In the genomic region with DNA sequence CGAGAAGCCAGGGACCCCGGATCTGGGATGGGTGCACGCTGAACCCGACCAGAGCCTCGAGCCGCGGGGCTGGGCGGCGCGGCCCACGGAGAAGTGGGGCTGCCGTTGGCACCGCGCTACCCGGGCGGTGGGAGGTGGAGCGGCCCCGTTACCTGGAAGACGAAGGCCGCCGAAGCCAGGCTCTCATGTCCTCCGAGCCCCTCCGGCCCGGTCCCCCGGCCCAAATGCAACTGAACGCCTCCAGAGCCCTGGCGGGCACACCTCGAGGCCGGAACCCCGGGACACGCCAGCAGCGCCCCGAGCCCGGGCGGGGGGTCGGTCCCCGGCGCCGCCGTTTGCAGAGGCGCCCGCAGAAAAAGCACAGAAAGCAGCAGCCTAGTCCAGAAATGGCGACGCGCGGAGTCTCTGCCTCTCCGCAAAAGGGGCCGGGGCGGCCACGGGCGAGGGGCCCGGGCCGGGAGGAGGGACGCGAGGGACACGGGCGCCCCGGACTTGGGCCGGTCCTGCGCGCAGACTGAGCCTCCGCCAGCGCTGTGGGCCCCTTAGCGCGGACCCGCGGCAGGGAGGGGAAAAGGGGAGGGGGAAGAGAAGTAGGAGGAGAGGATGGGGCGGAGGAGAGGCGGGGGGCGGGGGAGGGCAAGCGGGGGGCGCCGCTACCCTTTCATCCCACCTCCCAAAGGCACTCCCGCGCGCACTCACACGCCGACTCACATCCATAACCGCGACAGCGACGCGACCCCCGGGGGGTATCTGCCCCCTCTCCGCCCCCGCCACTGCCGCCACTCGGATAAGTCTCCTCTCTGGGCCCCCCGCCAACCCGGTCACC, we compare ENCODE assay signal across 8 cellular contexts. TPM values are rescaled to one million over a fixed set of nuclear protein-coding genes. Genes with fewer than 3 reads are reported as not detected.
DNase-seq lines count a peak whose midpoint lies in the region; TF ChIP-seq lines count a peak whose summit lies in the region.

No MANE protein-coding gene starts in this region.

- intact Hi-C loops in Caco-2 (cut with micrococcal nuclease; ENCODE audit: unreplicated experiment) = loop anchor here (5.0 to 10.0 kb wide), 4 partner anchors 135 to 607 kb away; no protein-coding TSS in a partner anchor
- intact Hi-C loops in spleen (cut with DNase I; ENCODE audit: low total_unique reads) = loop anchor here (5.0 to 10.0 kb wide), 2 partner anchors 268 to 325 kb away; no protein-coding TSS in a partner anchor

- H3K4me1 Mint-ChIP-seq in Caco-2 (ENCODE audit: low read depth, unreplicated experiment) = peaks cover 21% of the 10 kb centered on the region
- H3K4me1 Mint-ChIP-seq in activated naive CD8-positive, alpha-beta T cell treated with anti-CD3 and anti-CD28 coated beads for 36 hours = peaks cover 26% of the 10 kb centered on the region

- TF ChIP-seq CTCF in Caco-2 (IDR thresholded peaks at IDR 0.05; ENCODE audit: insufficient read depth in 1 of 2, low read depth in 1 of 2, low read length in 1 of 2, severe bottlenecking in 1 of 2, unreplicated experiment in 1 of 2) = no peak
- no peak for TF ChIP-seq CTCF in spleen (IDR thresholded peaks at IDR 0.05 in 8 of 11, conservative IDR thresholded peaks at IDR 0.05 in 3 of 11)

- CTCF ChIA-PET in Caco-2 (lab: Charles Lee) = no interaction called here

- H3K4me1 ChIP-seq in Caco-2 = peaks cover 37% of the 10 kb centered on the region
- H3K4me1 ChIP-seq in iPS-15b (ENCODE audit: control insufficient read depth, insufficient read depth, low read length) = peaks cover 14% of the 10 kb centered on the region
- peaks cover 0 to 49% (median 13%) of the 10 kb centered on the region in 6 donors for H3K4me1 ChIP-seq in spleen

- H3K27me3 ChIP-seq in Caco-2 (replicated peaks; ENCODE audit: control insufficient read depth, insufficient read depth, low read length) (no peaks in the 10 kb centered on the region), iPS-15b (ENCODE audit: control insufficient read depth, insufficient read depth, low read length) (no peaks in the 10 kb centered on the region), spleen (replicated peaks in 1 of 7) (peaks cover 0 to 70% (median 16%) of the 10 kb centered on the region in 7 donors)

- TF ChIP-seq POLR2A in spleen (IDR thresholded peaks at IDR 0.05) = no peak

- no peaks in the 10 kb centered on the region for H3K27me3 Mint-ChIP-seq in Caco-2 (ENCODE audit: insufficient read depth, unreplicated experiment)
- H3K27me3 Mint-ChIP-seq in activated naive CD8-positive, alpha-beta T cell treated with anti-CD3 and anti-CD28 coated beads for 36 hours = no peaks in the 10 kb centered on the region

- peak overlapping the region in 7 of 8 donors; percentile 53 to 88 (median 84) for H3K27ac ChIP-seq in spleen

- H3K9ac ChIP-seq in iPS-15b (ENCODE audit: low read depth, low read length) = peak overlapping the region; percentile 79

- H3K4me3 Mint-ChIP-seq in Caco-2 (ENCODE audit: unreplicated experiment) = no peak overlapping the region
- peak overlapping the region; percentile 78 for H3K4me3 Mint-ChIP-seq in activated naive CD8-positive, alpha-beta T cell treated with anti-CD3 and anti-CD28 coated beads for 36 hours

- no TSS peak for BruUV-seq in Caco-2 (replicated peaks; lab: Mats Ljungman, UMichigan)

- H3K36me3 Mint-ChIP-seq in Caco-2 (ENCODE audit: insufficient read depth, unreplicated experiment) = peaks cover 11% of the 10 kb centered on the region
- H3K36me3 Mint-ChIP-seq in activated naive CD8-positive, alpha-beta T cell treated with anti-CD3 and anti-CD28 coated beads for 36 hours = no peaks in the 10 kb centered on the region

- no peaks in the 10 kb centered on the region; the same call in 1 of the 2 replicates for H3K36me3 ChIP-seq in Caco-2 (ENCODE audit: control insufficient read depth, insufficient read depth, low read length)
- H3K36me3 ChIP-seq in iPS-15b (ENCODE audit: control insufficient read depth, insufficient read depth, low read length) = peaks cover 20% of the 10 kb centered on the region
- peaks cover 0 to 7% (median 0%) of the 10 kb centered on the region in 6 donors for H3K36me3 ChIP-seq in spleen

- 0 to 1% (median 1%) methylated on average over 27 to 84 of the region's 90 CpGs for WGBS in spleen, 5 donors

- peak; percentile 74 to 80 for DNase-seq in Caco-2
- DNase-seq in NCI-H2227 (lab: John Stamatoyannopoulos, UW; ENCODE audit: unreplicated experiment) = peak; percentile 65
- DNase-seq in activated naive CD8-positive, alpha-beta T cell treated with anti-CD3 and anti-CD28 coated beads for 36 hours = peak; percentile 27
- DNase-seq in spleen = peak; percentile 84
- DNase-seq in activated gamma-delta T cell treated with Interleukin-2 at 50 U/mL for 16 hours = no peak
- no peak for DNase-seq in NCI-H2107 treated with DMSO at 0.1 percent for 48 hours (lab: John Stamatoyannopoulos, UW; ENCODE audit: unreplicated experiment)
- no peak for DNase-seq in pons (ENCODE audit: low spot score)

- H3K27ac Mint-ChIP-seq in Caco-2 (ENCODE audit: unreplicated experiment) = peak overlapping the region; percentile 91
- H3K27ac Mint-ChIP-seq in activated naive CD8-positive, alpha-beta T cell treated with anti-CD3 and anti-CD28 coated beads for 36 hours = no peak overlapping the region

- POLR2A ChIA-PET in Caco-2 (lab: Charles Lee) = no interaction called here

- H3K9me3 ChIP-seq in Caco-2 (no peaks in the 10 kb centered on the region), iPS-15b (ENCODE audit: control insufficient read depth, insufficient read depth, low read length) (no peaks in the 10 kb centered on the region), spleen (no peaks in the 10 kb centered on the region)

- H3K4me3 ChIP-seq in Caco-2 (ENCODE audit: low read depth, low read length) = peak overlapping the region; percentile 86
- peak overlapping the region; percentile 78 for H3K4me3 ChIP-seq in iPS-15b (ENCODE audit: low read depth, low read length)
- H3K4me3 ChIP-seq in spleen = peak overlapping the region in 4 of 8 donors; percentile 54 to 78 (median 70)

- H3K9me3 Mint-ChIP-seq in Caco-2 (ENCODE audit: unreplicated experiment) = no peaks in the 10 kb centered on the region
- H3K9me3 Mint-ChIP-seq in activated naive CD8-positive, alpha-beta T cell treated with anti-CD3 and anti-CD28 coated beads for 36 hours = no peaks in the 10 kb centered on the region

RNA-seq across cellular contexts. Expression of a gene that starts 1.4 kb away (rescaled TPM):
- total RNA-seq in Caco-2 (2022) (141 and 168 TPM in 2 replicates), spleen (10 to 100 TPM in 6 of 7 donors, 1 to 10 TPM in 1; 9.8 to 16.6 (median 15.1) TPM)
- 1 to 10 TPM; 1.5 to 1.6 TPM for total RNA-seq in activated naive CD8-positive, alpha-beta T cell treated with anti-CD3 and anti-CD28 coated beads for 36 hours
- polyA plus RNA-seq in spleen = 1 to 10 TPM; 1.1 to 3.0 (median 1.8) TPM

Comparison
In these comparisons a context has a peak if more than half of its experiments do, and no peak if none do; other contexts are left out.
1. DNase-seq: peak in Caco-2 (2 of 2), NCI-H2227 (single experiment), activated naive CD8-positive, alpha-beta T cell treated with anti-CD3 and anti-CD28 coated beads for 36 hours (single experiment) and spleen (single experiment); none in activated gamma-delta T cell treated with Interleukin-2 at 50 U/mL for 16 hours (single experiment), NCI-H2107 treated with DMSO at 0.1 percent for 48 hours (single experiment) and pons (single experiment).